ENCODE assay signal across 2 cellular contexts in the genomic region with DNA sequence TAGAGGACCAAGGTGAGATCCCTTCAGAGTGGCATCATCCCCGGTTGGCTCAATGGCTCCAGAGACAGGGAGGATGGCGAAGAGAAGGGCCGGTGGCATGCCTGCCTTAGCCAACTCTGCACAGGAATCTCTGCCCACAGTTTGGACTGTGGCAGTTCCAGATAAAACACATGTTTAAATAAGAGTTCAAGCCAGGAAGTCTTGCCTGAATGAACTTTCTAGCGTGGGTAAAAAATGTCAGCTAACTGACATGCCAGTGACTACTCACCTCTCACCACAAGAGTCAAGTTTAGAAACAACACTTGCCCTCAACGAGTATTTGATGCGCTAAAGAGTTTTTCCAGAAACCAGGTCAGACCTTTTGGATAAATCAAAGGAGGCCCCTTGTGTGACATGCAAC.
A peak's percentile ranks its signal among the peaks of the same experiment; 100 is the strongest.
TF ChIP-seq lines count a peak whose summit lies in the region.

No MANE protein-coding gene starts in this region.

TF ChIP-seq in K562, 482 proteins besides CTCF, POLR2A, EP300 and RAD21:
- TF ChIP-seq CHD2 (IDR thresholded peaks at IDR 0.05; ENCODE audit: low read depth, low read length) = no peak
- peak; percentile 47 for TF ChIP-seq CBFA2T3 (IDR thresholded peaks at IDR 0.05)
- peak in 1 of 2 experiments; percentile 26; a peak in 1 of 4 replicates for TF ChIP-seq KDM1A (IDR thresholded peaks at IDR 0.05)
- no peak for TF ChIP-seq SMC3 (conservative IDR thresholded peaks at IDR 0.05; ENCODE audit: insufficient read depth, low read depth, low read length)
- no peak for TF ChIP-seq ZFP1 (CRISPR knock-in tag; IDR thresholded peaks at IDR 0.05)
- TF ChIP-seq, protein P1, sequence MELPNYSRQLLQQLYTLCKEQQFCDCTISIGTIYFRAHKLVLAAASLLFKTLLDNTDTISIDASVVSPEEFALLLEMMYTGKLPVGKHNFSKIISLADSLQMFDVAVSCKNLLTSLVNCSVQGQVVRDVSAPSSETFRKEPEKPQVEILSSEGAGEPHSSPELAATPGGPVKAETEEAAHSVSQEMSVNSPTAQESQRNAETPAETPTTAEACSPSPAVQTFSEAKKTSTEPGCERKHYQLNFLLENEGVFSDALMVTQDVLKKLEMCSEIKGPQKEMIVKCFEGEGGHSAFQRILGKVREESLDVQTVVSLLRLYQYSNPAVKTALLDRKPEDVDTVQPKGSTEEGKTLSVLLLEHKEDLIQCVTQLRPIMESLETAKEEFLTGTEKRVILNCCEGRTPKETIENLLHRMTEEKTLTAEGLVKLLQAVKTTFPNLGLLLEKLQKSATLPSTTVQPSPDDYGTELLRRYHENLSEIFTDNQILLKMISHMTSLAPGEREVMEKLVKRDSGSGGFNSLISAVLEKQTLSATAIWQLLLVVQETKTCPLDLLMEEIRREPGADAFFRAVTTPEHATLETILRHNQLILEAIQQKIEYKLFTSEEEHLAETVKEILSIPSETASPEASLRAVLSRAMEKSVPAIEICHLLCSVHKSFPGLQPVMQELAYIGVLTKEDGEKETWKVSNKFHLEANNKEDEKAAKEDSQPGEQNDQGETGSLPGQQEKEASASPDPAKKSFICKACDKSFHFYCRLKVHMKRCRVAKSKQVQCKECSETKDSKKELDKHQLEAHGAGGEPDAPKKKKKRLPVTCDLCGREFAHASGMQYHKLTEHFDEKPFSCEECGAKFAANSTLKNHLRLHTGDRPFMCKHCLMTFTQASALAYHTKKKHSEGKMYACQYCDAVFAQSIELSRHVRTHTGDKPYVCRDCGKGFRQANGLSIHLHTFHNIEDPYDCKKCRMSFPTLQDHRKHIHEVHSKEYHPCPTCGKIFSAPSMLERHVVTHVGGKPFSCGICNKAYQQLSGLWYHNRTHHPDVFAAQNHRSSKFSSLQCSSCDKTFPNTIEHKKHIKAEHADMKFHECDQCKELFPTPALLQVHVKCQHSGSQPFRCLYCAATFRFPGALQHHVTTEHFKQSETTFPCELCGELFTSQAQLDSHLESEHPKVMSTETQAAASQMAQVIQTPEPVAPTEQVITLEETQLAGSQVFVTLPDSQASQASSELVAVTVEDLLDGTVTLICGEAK (IDR thresholded peaks at IDR 0.05) = no peak
- TF ChIP-seq, protein P1 (CRISPR knock-in tag; IDR thresholded peaks at IDR 0.05) = no peak
- TF ChIP-seq CREB1 (IDR thresholded peaks at IDR 0.05) = no peak
- no peak for TF ChIP-seq CREB1 (CRISPR knock-in tag; IDR thresholded peaks at IDR 0.05)
- TF ChIP-seq CBFB (CRISPR knock-in tag; IDR thresholded peaks at IDR 0.05) = no peak

TF ChIP-seq in SK-N-SH, 30 proteins besides CTCF, POLR2A, EP300 and RAD21:
- TF ChIP-seq NFIC (IDR thresholded peaks at IDR 0.05; ENCODE audit: borderline replicate concordance) = no peak
- TF ChIP-seq, protein P2, sequence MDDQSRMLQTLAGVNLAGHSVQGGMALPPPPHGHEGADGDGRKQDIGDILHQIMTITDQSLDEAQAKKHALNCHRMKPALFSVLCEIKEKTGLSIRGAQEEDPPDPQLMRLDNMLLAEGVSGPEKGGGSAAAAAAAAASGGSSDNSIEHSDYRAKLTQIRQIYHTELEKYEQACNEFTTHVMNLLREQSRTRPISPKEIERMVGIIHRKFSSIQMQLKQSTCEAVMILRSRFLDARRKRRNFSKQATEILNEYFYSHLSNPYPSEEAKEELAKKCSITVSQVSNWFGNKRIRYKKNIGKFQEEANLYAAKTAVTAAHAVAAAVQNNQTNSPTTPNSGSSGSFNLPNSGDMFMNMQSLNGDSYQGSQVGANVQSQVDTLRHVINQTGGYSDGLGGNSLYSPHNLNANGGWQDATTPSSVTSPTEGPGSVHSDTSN (IDR thresholded peaks at IDR 0.05) = no peak
